ENCODE assay signal across 8 cellular contexts in genomic region chr13:40401911-40402776, GRCh38.
DNase-seq lines count a peak whose midpoint lies in the region; ATAC-seq and TF ChIP-seq lines count a peak whose summit lies in the region.

No MANE protein-coding gene starts in this region.

- H3K4me1 ChIP-seq in BLaER1 treated with 17β-estradiol and CSF1 and Interleukin-3, amounts not matched to agents 10 nM and 100 nM, result peaks cover 8 to 51% (median 28%) of the 10 kb centered on the region in 10 experiments
- H3K4me1 ChIP-seq in colonic mucosa (peaks cover 18% of the 10 kb centered on the region), lower lobe of right lung (peaks cover 40% of the 10 kb centered on the region)

- no peaks in the 10 kb centered on the region for H3K36me3 ChIP-seq in BLaER1 treated with 17β-estradiol and CSF1 and Interleukin-3, amounts not matched to agents 10 nM and 100 nM
- H3K36me3 ChIP-seq in colonic mucosa, result no peaks in the 10 kb centered on the region
- no peaks in the 10 kb centered on the region for H3K36me3 ChIP-seq in lower lobe of right lung

- ATAC-seq in GM19328 (IDR thresholded peaks at IDR 0.05; ENCODE audit: unreplicated experiment), result peak; percentile 85
- peak; percentile 93 for ATAC-seq in HG03342 (IDR thresholded peaks at IDR 0.05; ENCODE audit: unreplicated experiment)
- peak; percentile 95 to 97 for ATAC-seq in lower lobe of right lung

- H4K20me1 ChIP-seq in BLaER1 treated with 17β-estradiol and CSF1 and Interleukin-3, amounts not matched to agents 10 nM and 100 nM, result no peaks in the 10 kb centered on the region

- H3K27ac ChIP-seq in BLaER1 treated with 17β-estradiol and CSF1 and Interleukin-3, amounts not matched to agents 10 nM and 100 nM, result peak overlapping the region in 9 of 11 experiments; percentile 11 to 73 (median 41); a peak in 13 of 22 replicates
- H3K27ac ChIP-seq in colonic mucosa (peak overlapping the region; percentile 65), lower lobe of right lung (peak overlapping the region; percentile 69)

- H3K4me3 ChIP-seq in BLaER1 treated with 17β-estradiol and CSF1 and Interleukin-3, amounts not matched to agents 10 nM and 100 nM, result peak overlapping the region in 1 of 10 experiments; percentile 25; a peak in 3 of 20 replicates
- H3K4me3 ChIP-seq in colonic mucosa, result no peak overlapping the region
- H3K4me3 ChIP-seq in lower lobe of right lung, result no peak overlapping the region

- H3K9me3 ChIP-seq in BLaER1 treated with 17β-estradiol and CSF1 and Interleukin-3, amounts not matched to agents 10 nM and 100 nM (replicated peaks in 1 of 11), result peaks cover 0 to 8% (median 0%) of the 10 kb centered on the region in 11 experiments; a peak in 5 of 22 replicates
- H3K9me3 ChIP-seq in colonic mucosa (no peaks in the 10 kb centered on the region), lower lobe of right lung (no peaks in the 10 kb centered on the region)

- DNase-seq in SIG-M5 treated with dmso at 0.1 percent for 504 hours (lab: John Stamatoyannopoulos, UW; ENCODE audit: unreplicated experiment), result peak; percentile 98
- DNase-seq in colonic mucosa, result peak; percentile 97
- peak; percentile 95 for DNase-seq in lower lobe of right lung
- peak; percentile 61 for DNase-seq in stimulated activated CD8-positive, alpha-beta memory T cell treated with anti-CD3 and anti-CD28 coated beads, Interleukin-4, amount 100 ng/mL, for 48 hours
- no peak for DNase-seq in NCI-H187 (lab: John Stamatoyannopoulos, UW)

- TF ChIP-seq CTCF in colonic mucosa (IDR thresholded peaks at IDR 0.05) (no peak), lower lobe of right lung (IDR thresholded peaks at IDR 0.05) (no peak)

- intact Hi-C loops in colonic mucosa (cut with DNase I), result loop anchor here (5.0 kb wide), 1 partner anchor 260 kb away; no protein-coding TSS in a partner anchor
- intact Hi-C loops in lower lobe of right lung (cut with DNase I), result no loop called here

- peak overlapping the region in 6 of 11 experiments; percentile 7 to 63 (median 42); a peak in 10 of 22 replicates for H3K9ac ChIP-seq in BLaER1 treated with 17β-estradiol and CSF1 and Interleukin-3, amounts not matched to agents 10 nM and 100 nM
- peak overlapping the region in 1 of 2 donors; percentile 3 for H3K9ac ChIP-seq in colonic mucosa (ENCODE audit: low read depth in 2 of 2, low read length in 2 of 2)

- no peaks in the 10 kb centered on the region for H3K27me3 ChIP-seq in BLaER1 treated with 17β-estradiol and CSF1 and Interleukin-3, amounts not matched to agents 10 nM and 100 nM
- H3K27me3 ChIP-seq in colonic mucosa (no peaks in the 10 kb centered on the region), lower lobe of right lung (ENCODE audit: low read depth) (no peaks in the 10 kb centered on the region)

- H3K4me2 ChIP-seq in BLaER1 treated with 17β-estradiol and CSF1 and Interleukin-3, amounts not matched to agents 10 nM and 100 nM, result peak overlapping the region; percentile 41 to 89 (median 76)

Comparison
In these comparisons a context has a peak if more than half of its experiments do, and no peak if none do; other contexts are left out.
1. DNase-seq: peak in SIG-M5 treated with dmso at 0.1 percent for 504 hours (single experiment), colonic mucosa (single experiment), lower lobe of right lung (single experiment) and stimulated activated CD8-positive, alpha-beta memory T cell treated with anti-CD3 and anti-CD28 coated beads, Interleukin-4, amount 100 ng/mL, for 48 hours (single experiment); none in NCI-H187 (0 of 2).
2. Peak in every context shown above with its lines, with median percentiles within 50 percentile points of each other: H3K27ac ChIP-seq and ATAC-seq.